ENCODE assay signal across 8 cellular contexts in the genomic region with DNA sequence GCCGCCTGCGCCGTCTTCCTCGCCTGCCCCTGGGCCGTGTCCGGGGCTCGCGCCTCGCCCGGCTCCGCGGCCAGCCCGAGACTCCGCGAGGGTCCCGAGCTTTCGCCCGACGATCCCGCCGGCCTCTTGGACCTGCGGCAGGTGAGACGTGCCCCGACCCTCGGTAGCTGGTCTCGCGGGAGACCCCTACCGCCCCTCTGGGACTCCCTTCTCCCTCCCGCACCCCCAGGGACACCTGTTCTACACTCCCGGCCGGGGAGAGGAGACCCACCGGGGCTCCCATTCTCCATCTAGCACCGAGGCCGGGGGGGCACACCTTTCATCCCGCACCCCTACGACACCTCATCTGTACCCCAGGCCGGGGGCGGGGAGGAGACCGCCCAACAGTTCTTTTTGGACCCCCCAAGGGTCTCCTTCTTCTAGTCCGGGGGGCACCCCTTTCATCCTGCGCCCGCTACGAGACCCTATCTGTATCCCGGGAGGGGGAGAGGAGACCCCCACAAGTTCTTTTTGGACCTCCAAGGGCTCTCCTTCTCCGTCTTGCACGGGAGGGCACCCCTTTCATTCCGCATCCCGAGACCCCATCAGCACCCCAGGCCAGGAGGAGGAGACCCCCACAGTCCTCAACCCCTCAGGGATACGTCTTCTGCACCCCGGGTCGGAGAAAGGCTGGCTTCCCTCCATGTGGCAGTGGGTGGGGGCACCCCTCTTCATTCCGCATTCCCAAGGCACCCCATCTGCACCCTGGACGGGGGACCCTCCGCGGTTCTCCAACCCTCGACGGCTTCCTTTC.
DNase-seq lines count a peak whose midpoint lies in the region; ATAC-seq and TF ChIP-seq lines count a peak whose summit lies in the region.

No MANE protein-coding gene starts in this region.

- peak overlapping the region in 20 of 21 experiments; percentile 25 to 90 (median 74) for H3K27ac ChIP-seq in skin epidermis

- H3K4me3 ChIP-seq in foreskin fibroblast (ENCODE audit: low read depth in 1 of 2, low read length in 2 of 2) (peak overlapping the region; percentile 63 to 74), skin epidermis (peak overlapping the region; percentile 30 to 75 (median 52))

- peak; percentile 82 for ATAC-seq in SK-N-SH treated with all-trans-retinoic acid at 6 μM for 48 hours
- ATAC-seq in GM21717 (IDR thresholded peaks at IDR 0.05; ENCODE audit: unreplicated experiment), result no peak
- ATAC-seq in GM19395 (IDR thresholded peaks at IDR 0.05; ENCODE audit: unreplicated experiment), result no peak

- TF ChIP-seq CTCF in GM20000 (IDR thresholded peaks at IDR 0.05; ENCODE audit: extremely low read depth, missing control alignments), result no peak
- TF ChIP-seq CTCF in foreskin fibroblast (IDR thresholded peaks at IDR 0.05; ENCODE audit: low read depth, low read length), result no peak

- peak; percentile 36 for DNase-seq in GM20000 (ENCODE audit: low spot score)
- no peak for DNase-seq in foreskin fibroblast
- no peak for DNase-seq in stimulated activated CD4-positive, alpha-beta T cell treated with anti-CD3 and anti-CD28 coated beads, Interleukin-4, amount 100 ng/mL, for 4 hours
- DNase-seq in NCI-H446 treated with DMSO at 0.1 percent for 48 hours (lab: John Stamatoyannopoulos, UW), result no peak

TF ChIP-seq in SK-N-SH treated with all-trans-retinoic acid at 6 μM for 48 hours, 23 proteins besides CTCF, POLR2A, EP300 and RAD21:
- TF ChIP-seq, protein P1, sequence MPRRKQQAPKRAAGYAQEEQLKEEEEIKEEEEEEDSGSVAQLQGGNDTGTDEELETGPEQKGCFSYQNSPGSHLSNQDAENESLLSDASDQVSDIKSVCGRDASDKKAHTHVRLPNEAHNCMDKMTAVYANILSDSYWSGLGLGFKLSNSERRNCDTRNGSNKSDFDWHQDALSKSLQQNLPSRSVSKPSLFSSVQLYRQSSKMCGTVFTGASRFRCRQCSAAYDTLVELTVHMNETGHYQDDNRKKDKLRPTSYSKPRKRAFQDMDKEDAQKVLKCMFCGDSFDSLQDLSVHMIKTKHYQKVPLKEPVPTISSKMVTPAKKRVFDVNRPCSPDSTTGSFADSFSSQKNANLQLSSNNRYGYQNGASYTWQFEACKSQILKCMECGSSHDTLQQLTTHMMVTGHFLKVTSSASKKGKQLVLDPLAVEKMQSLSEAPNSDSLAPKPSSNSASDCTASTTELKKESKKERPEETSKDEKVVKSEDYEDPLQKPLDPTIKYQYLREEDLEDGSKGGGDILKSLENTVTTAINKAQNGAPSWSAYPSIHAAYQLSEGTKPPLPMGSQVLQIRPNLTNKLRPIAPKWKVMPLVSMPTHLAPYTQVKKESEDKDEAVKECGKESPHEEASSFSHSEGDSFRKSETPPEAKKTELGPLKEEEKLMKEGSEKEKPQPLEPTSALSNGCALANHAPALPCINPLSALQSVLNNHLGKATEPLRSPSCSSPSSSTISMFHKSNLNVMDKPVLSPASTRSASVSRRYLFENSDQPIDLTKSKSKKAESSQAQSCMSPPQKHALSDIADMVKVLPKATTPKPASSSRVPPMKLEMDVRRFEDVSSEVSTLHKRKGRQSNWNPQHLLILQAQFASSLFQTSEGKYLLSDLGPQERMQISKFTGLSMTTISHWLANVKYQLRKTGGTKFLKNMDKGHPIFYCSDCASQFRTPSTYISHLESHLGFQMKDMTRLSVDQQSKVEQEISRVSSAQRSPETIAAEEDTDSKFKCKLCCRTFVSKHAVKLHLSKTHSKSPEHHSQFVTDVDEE (CRISPR knock-in tag; IDR thresholded peaks at IDR 0.05), result no peak
- no peak for TF ChIP-seq TOX (CRISPR knock-in tag; IDR thresholded peaks at IDR 0.05; ENCODE audit: borderline replicate concordance)
- TF ChIP-seq, protein P2, sequence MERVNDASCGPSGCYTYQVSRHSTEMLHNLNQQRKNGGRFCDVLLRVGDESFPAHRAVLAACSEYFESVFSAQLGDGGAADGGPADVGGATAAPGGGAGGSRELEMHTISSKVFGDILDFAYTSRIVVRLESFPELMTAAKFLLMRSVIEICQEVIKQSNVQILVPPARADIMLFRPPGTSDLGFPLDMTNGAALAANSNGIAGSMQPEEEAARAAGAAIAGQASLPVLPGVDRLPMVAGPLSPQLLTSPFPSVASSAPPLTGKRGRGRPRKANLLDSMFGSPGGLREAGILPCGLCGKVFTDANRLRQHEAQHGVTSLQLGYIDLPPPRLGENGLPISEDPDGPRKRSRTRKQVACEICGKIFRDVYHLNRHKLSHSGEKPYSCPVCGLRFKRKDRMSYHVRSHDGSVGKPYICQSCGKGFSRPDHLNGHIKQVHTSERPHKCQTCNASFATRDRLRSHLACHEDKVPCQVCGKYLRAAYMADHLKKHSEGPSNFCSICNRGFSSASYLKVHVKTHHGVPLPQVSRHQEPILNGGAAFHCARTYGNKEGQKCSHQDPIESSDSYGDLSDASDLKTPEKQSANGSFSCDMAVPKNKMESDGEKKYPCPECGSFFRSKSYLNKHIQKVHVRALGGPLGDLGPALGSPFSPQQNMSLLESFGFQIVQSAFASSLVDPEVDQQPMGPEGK (CRISPR knock-in tag; IDR thresholded peaks at IDR 0.05; ENCODE audit: borderline replicate concordance), result no peak
- TF ChIP-seq ESRRG (CRISPR knock-in tag; IDR thresholded peaks at IDR 0.05), result no peak
- no peak for TF ChIP-seq OSR1 (CRISPR knock-in tag; IDR thresholded peaks at IDR 0.05)
- no peak for TF ChIP-seq BACH2 (CRISPR knock-in tag; IDR thresholded peaks at IDR 0.05; ENCODE audit: borderline replicate concordance)
- TF ChIP-seq ZC3H10 (CRISPR knock-in tag; IDR thresholded peaks at IDR 0.05), result no peak
- no peak for TF ChIP-seq CSDC2 (CRISPR knock-in tag; IDR thresholded peaks at IDR 0.05)
- TF ChIP-seq, protein P3, sequence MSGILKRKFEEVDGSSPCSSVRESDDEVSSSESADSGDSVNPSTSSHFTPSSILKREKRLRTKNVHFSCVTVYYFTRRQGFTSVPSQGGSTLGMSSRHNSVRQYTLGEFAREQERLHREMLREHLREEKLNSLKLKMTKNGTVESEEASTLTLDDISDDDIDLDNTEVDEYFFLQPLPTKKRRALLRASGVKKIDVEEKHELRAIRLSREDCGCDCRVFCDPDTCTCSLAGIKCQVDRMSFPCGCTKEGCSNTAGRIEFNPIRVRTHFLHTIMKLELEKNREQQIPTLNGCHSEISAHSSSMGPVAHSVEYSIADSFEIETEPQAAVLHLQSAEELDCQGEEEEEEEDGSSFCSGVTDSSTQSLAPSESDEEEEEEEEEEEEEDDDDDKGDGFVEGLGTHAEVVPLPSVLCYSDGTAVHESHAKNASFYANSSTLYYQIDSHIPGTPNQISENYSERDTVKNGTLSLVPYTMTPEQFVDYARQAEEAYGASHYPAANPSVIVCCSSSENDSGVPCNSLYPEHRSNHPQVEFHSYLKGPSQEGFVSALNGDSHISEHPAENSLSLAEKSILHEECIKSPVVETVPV (CRISPR knock-in tag; IDR thresholded peaks at IDR 0.05), result no peak
